ENCODE assay signal across 8 cellular contexts in the genomic region with DNA sequence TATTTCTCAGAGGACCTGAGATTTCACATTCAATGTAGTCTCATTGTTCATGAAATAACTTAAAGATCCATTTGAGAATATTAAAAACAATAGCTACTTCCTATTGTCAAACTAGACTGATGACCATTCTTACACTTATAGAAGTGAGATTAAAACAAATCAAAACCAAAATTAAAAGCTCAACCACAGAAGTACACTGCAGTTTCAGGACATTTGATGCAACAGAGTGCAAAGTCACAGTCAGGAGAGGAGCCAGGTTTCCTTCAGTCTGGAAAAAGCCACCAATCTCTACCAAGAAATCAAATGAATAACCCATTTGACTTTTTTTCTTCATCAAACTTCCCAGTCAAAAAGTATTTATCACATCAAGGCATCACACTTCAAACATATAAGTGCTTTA. TPM values are rescaled to one million over a fixed set of nuclear protein-coding genes. Genes with fewer than 3 reads are reported as not detected.
DNase-seq lines count a peak whose midpoint lies in the region; ATAC-seq and TF ChIP-seq lines count a peak whose summit lies in the region.

No MANE protein-coding gene starts in this region.

- DNase-seq in CD1c-positive myeloid dendritic cell (ENCODE audit: extremely low spot score), result peak; percentile 5
- DNase-seq in NCI-H460 (ENCODE audit: extremely low read depth, low read depth), result peak; percentile 67
- peak; percentile 79 for DNase-seq in fibroblast of the aortic adventitia (ENCODE audit: low read depth)
- DNase-seq in esophagus squamous epithelium (lab: John Stamatoyannopoulos, UW), result no peak
- DNase-seq in stimulated activated naive CD4-positive, alpha-beta T cell treated with Interleukin-2 at 50 U/mL for 16 hours (lab: John Stamatoyannopoulos, UW), result no peak
- DNase-seq in ecto neural progenitor cell (ENCODE audit: low spot score), result no peak

- H3K9me3 ChIP-seq in esophagus squamous epithelium, result no peaks in the 10 kb centered on the region

- peaks cover 0 to 9% (median 0%) of the 10 kb centered on the region in 3 donors for H3K36me3 ChIP-seq in esophagus squamous epithelium

- TF ChIP-seq CTCF in fibroblast of the aortic adventitia (IDR thresholded peaks at IDR 0.05; ENCODE audit: insufficient read depth, low read length), result no peak
- TF ChIP-seq CTCF in esophagus squamous epithelium (IDR thresholded peaks at IDR 0.05), result no peak

- intact Hi-C loops in esophagus squamous epithelium (cut with DNase I), result no loop called here

- TF ChIP-seq POLR2A in esophagus squamous epithelium (IDR thresholded peaks at IDR 0.05), result no peak

- no peaks in the 10 kb centered on the region for H3K27me3 ChIP-seq in esophagus squamous epithelium

- H3K4me3 ChIP-seq in fibroblast of the aortic adventitia (ENCODE audit: low read depth, low read length) (no peak overlapping the region), esophagus squamous epithelium (no peak overlapping the region)

- H3K4me1 ChIP-seq in esophagus squamous epithelium, result peaks cover 0 to 54% (median 24%) of the 10 kb centered on the region in 3 donors

- peak; percentile 51 for ATAC-seq in GM19455 (IDR thresholded peaks at IDR 0.05; ENCODE audit: unreplicated experiment)
- no peak for ATAC-seq in HG03521 (IDR thresholded peaks at IDR 0.05; ENCODE audit: unreplicated experiment)

- no peak overlapping the region for H3K27ac ChIP-seq in esophagus squamous epithelium

RNA-seq across cellular contexts. Expression of a gene that starts 5.5 kb away (rescaled TPM):
- 268 and 298 TPM in 2 replicates for total RNA-seq in NCI-H460 (2014; rRNA removed; shearing (Covaris generic))
- polyA plus RNA-seq in NCI-H460 (2014; cell fraction: nucleus; rRNA removed), result 145 and 170 TPM in 2 replicates
- total RNA-seq in fibroblast of the aortic adventitia (ENCODE audit: low replicate concordance) (160 and 249 TPM in 2 replicates), esophagus squamous epithelium (10 to 100 TPM in 2 of 4 donors, 1 to 10 TPM in 2; 6.9 to 24.2 (median 15.4) TPM)

RNA-seq across cellular contexts. Expression of a gene that starts 5.6 kb away (rescaled TPM):
- total RNA-seq in NCI-H460 (2014; rRNA removed; shearing (Covaris generic)), result 38.2 and 40.4 TPM in 2 replicates
- polyA plus RNA-seq in NCI-H460 (2014; cell fraction: nucleus; rRNA removed), result 3.0 TPM in 1 of 2 replicates, not detected in the other
- total RNA-seq in fibroblast of the aortic adventitia (ENCODE audit: low replicate concordance) (6.6 TPM in 1 of 2 replicates, not detected in the other), esophagus squamous epithelium (1 to 10 TPM in 1 of 4 donors, not detected in 3; 3.2 TPM)

Comparison
In these comparisons a context has a peak if more than half of its experiments do, and no peak if none do; other contexts are left out.
1. DNase-seq: peak in CD1c-positive myeloid dendritic cell (single experiment), NCI-H460 (single experiment) and fibroblast of the aortic adventitia (single experiment); none in esophagus squamous epithelium (single experiment), stimulated activated naive CD4-positive, alpha-beta T cell treated with Interleukin-2 at 50 U/mL for 16 hours (single experiment) and ecto neural progenitor cell (single experiment).